In genomic region chr4:153542835-153543234, GRCh38 we compare ENCODE assay signal across 1 cellular context.
TF ChIP-seq lines count a peak whose summit lies in the region.

No MANE protein-coding gene starts in this region.

TF ChIP-seq in H1, 55 proteins besides CTCF, POLR2A, EP300 and RAD21 (continued from another document):
- no peak for TF ChIP-seq CEBPB (IDR thresholded peaks at IDR 0.05; ENCODE audit: low read depth, low read length)
